Comparison of ENCODE assay signal across 21 cellular contexts in the genomic region with DNA sequence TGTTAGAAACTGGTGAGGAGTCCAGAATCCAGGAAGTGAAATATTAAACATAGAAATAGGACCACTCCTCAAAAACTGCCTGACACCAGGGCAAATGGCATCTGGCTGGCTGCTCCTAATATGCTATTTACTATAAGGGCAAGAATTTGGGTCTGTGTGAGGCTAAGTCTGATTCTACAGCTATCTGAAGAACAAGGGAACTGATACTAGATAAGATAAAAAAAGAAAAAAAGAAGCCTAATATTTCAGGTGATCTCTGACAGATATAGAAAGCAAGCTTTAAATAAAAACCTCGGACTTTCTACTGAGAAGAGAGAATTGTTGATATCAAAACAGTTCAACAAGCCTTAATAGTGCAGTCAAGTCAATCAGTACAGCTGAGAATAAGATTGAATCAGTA. TPM values are rescaled to one million over a fixed set of nuclear protein-coding genes. Genes with fewer than 3 reads are reported as not detected.
DNase-seq lines count a peak whose midpoint lies in the region; FAIRE-seq and TF ChIP-seq lines count a peak whose summit lies in the region.
"Had no signal": no experiment of that assay in that cellular context is flagged by ENCODE, and none has a peak within 500 bp of the region (broad histone marks: within the 10 kb centered on the region; RNA-seq: fewer than 3 reads in every experiment).

No MANE protein-coding gene starts in this region.

- H3F3A ChIP-seq in Loucy (ENCODE audit: low read depth) (no peaks in the 10 kb centered on the region), PC-9 (ENCODE audit: insufficient read depth, low read depth) (peaks cover 25% of the 10 kb centered on the region)

- H3K79me2 ChIP-seq in Loucy (ENCODE audit: insufficient read depth, low read length) (no peaks in the 10 kb centered on the region), PC-9 (ENCODE audit: low read depth) (no peaks in the 10 kb centered on the region)

- TF ChIP-seq CTCF in Loucy (conservative IDR thresholded peaks at IDR 0.05; ENCODE audit: low read length), result no peak
- no peak for TF ChIP-seq CTCF in PC-9 (conservative IDR thresholded peaks at IDR 0.05)
- TF ChIP-seq CTCF in glutamatergic neuron (IDR thresholded peaks at IDR 0.05; ENCODE audit: partially characterized antibody, unreplicated experiment), result no peak
- no peak for TF ChIP-seq CTCF in type B pancreatic cell (conservative IDR thresholded peaks at IDR 0.05)
- TF ChIP-seq CTCF in D721Med (IDR thresholded peaks at IDR 0.05; ENCODE audit: insufficient read depth, missing control alignments), result no peak

- H3K27ac Mint-ChIP-seq in glutamatergic neuron (ENCODE audit: unreplicated experiment) (peak overlapping the region; percentile 34), type B pancreatic cell (peak overlapping the region; percentile 86)
- H3K27ac Mint-ChIP-seq in activated T-helper 2 cell treated with anti-CD3 and anti-CD28 coated beads, Interferon-gamma antibody, Interleukin-2, Interleukin-4, amounts not matched to agents 10 μg/mL and 5 μg/mL and 100 μg/mL, durations not matched to agents 14 hours and 24 hours and 36 hours, result no peak overlapping the region
- H3K27ac Mint-ChIP-seq: CD4-positive, alpha-beta memory T cell had no signal

- H3K27me3 ChIP-seq in Loucy (ENCODE audit: insufficient read depth, low read length, poor library complexity, severe bottlenecking) (no peaks in the 10 kb centered on the region), PC-9 (ENCODE audit: insufficient read depth, low read depth) (no peaks in the 10 kb centered on the region)
- H3K27me3 ChIP-seq: BLaER1 treated with 17β-estradiol and CSF1 and Interleukin-3, amounts not matched to agents 10 nM and 100 nM; MG63 had no signal

- CTCF ChIA-PET in PC-9 (lab: Charles Lee), result no interaction called here

- peak overlapping the region; percentile 33; the same call in 1 of the 2 replicates for H2AFZ ChIP-seq in Loucy (ENCODE audit: low read length)
- H2AFZ ChIP-seq in PC-9, result 0 out of 2 replicates have a peak overlapping the region, but pooled peaks have one; percentile 7

- FAIRE-seq in D721Med (lab: Jason Lieb, UNC), result no peak
- FAIRE-seq: A204.1, GM19239 had no signal

- peaks cover 56% of the 10 kb centered on the region for H3K4me1 Mint-ChIP-seq in glutamatergic neuron (ENCODE audit: low read depth, unreplicated experiment)
- H3K4me1 Mint-ChIP-seq in type B pancreatic cell (ENCODE audit: unreplicated experiment), result peaks cover 11% of the 10 kb centered on the region
- H3K4me1 Mint-ChIP-seq in activated T-helper 2 cell treated with anti-CD3 and anti-CD28 coated beads, Interferon-gamma antibody, Interleukin-2, Interleukin-4, amounts not matched to agents 10 μg/mL and 5 μg/mL and 100 μg/mL, durations not matched to agents 14 hours and 24 hours and 36 hours (ENCODE audit: low read depth), result no peaks in the 10 kb centered on the region
- H3K4me1 Mint-ChIP-seq: CD4-positive, alpha-beta memory T cell had no signal

- H3K9me3 Mint-ChIP-seq in glutamatergic neuron (ENCODE audit: unreplicated experiment) (peaks cover 7% of the 10 kb centered on the region), type B pancreatic cell (no peaks in the 10 kb centered on the region)
- no peaks in the 10 kb centered on the region for H3K9me3 Mint-ChIP-seq in activated T-helper 2 cell treated with anti-CD3 and anti-CD28 coated beads, Interferon-gamma antibody, Interleukin-2, Interleukin-4, amounts not matched to agents 10 μg/mL and 5 μg/mL and 100 μg/mL, durations not matched to agents 14 hours and 24 hours and 36 hours

- peak overlapping the region; percentile 30; the same call in 1 of the 2 replicates for H3K27ac ChIP-seq in PC-9
- H3K27ac ChIP-seq: BLaER1 treated with 17β-estradiol and CSF1 and Interleukin-3, amounts not matched to agents 10 nM and 100 nM; RWPE1 had no signal

- H3K4me1 ChIP-seq in Loucy (ENCODE audit: insufficient read depth, low read length, poor library complexity, severe bottlenecking) (peaks cover 23% of the 10 kb centered on the region), PC-9 (replicated peaks; ENCODE audit: insufficient read depth) (peaks cover 49% of the 10 kb centered on the region)

- H3K36me3 Mint-ChIP-seq in glutamatergic neuron (ENCODE audit: unreplicated experiment) (no peaks in the 10 kb centered on the region), type B pancreatic cell (no peaks in the 10 kb centered on the region)
- H3K36me3 Mint-ChIP-seq in activated T-helper 2 cell treated with anti-CD3 and anti-CD28 coated beads, Interferon-gamma antibody, Interleukin-2, Interleukin-4, amounts not matched to agents 10 μg/mL and 5 μg/mL and 100 μg/mL, durations not matched to agents 14 hours and 24 hours and 36 hours (ENCODE audit: low read depth), result no peaks in the 10 kb centered on the region
- H3K36me3 Mint-ChIP-seq: CD4-positive, alpha-beta memory T cell had no signal

- H3K9me2 ChIP-seq in Loucy (replicated peaks; ENCODE audit: low read depth, low read length), result no peaks in the 10 kb centered on the region
- no peaks in the 10 kb centered on the region for H3K9me2 ChIP-seq in PC-9 (ENCODE audit: insufficient read depth)

- H4K20me1 ChIP-seq in Loucy (ENCODE audit: insufficient read depth, low read length, poor library complexity, severe bottlenecking), result no peaks in the 10 kb centered on the region
- no peaks in the 10 kb centered on the region for H4K20me1 ChIP-seq in PC-9 (ENCODE audit: insufficient read depth)
- H4K20me1 ChIP-seq: BLaER1 treated with 17β-estradiol and CSF1 and Interleukin-3, amounts not matched to agents 10 nM and 100 nM had no signal

- H3K36me3 ChIP-seq in Loucy (ENCODE audit: insufficient read depth, low read length) (no peaks in the 10 kb centered on the region), PC-9 (ENCODE audit: low read depth) (no peaks in the 10 kb centered on the region)
- H3K36me3 ChIP-seq: BLaER1 treated with 17β-estradiol and CSF1 and Interleukin-3, amounts not matched to agents 10 nM and 100 nM; MG63 had no signal

- no peak overlapping the region for H3K4me2 ChIP-seq in Loucy (ENCODE audit: low read depth, low read length, poor library complexity, severe bottlenecking)
- peak overlapping the region; percentile 65 for H3K4me2 ChIP-seq in PC-9
- H3K4me2 ChIP-seq: BLaER1 treated with 17β-estradiol and CSF1 and Interleukin-3, amounts not matched to agents 10 nM and 100 nM had no signal

- DNase-seq in PC-9 (no peak), glutamatergic neuron (no peak), type B pancreatic cell (ENCODE audit: extremely low spot score, unreplicated experiment) (no peak), DMS53 treated with DMSO at 0.1 percent for 48 hours (lab: John Stamatoyannopoulos, UW; ENCODE audit: unreplicated experiment) (no peak), D721Med (ENCODE audit: insufficient read length, low spot score) (no peak)
- DNase-seq in activated T-helper 2 cell treated with anti-CD3 and anti-CD28 coated beads, Interferon-gamma antibody, Interleukin-2, Interleukin-4, amounts not matched to agents 10 μg/mL and 5 μg/mL and 100 μg/mL, durations not matched to agents 14 hours and 24 hours and 36 hours (ENCODE audit: low spot score), result no peak
- DNase-seq: CD4-positive, alpha-beta memory T cell; COR-L47; DMS79; EL; GDM1; KBM-7; MG63; NCI-H2081; NCI-H748 treated with DMSO at 0.1 percent for 48 hours; SHP77 had no signal

- no peak overlapping the region for H3K4me3 Mint-ChIP-seq in glutamatergic neuron (ENCODE audit: unreplicated experiment)
- peak overlapping the region; percentile 37 for H3K4me3 Mint-ChIP-seq in type B pancreatic cell
- no peak overlapping the region for H3K4me3 Mint-ChIP-seq in activated T-helper 2 cell treated with anti-CD3 and anti-CD28 coated beads, Interferon-gamma antibody, Interleukin-2, Interleukin-4, amounts not matched to agents 10 μg/mL and 5 μg/mL and 100 μg/mL, durations not matched to agents 14 hours and 24 hours and 36 hours (ENCODE audit: low read depth)
- H3K4me3 Mint-ChIP-seq: CD4-positive, alpha-beta memory T cell had no signal

- intact Hi-C loops in PC-9 (cut with micrococcal nuclease; ENCODE audit: unreplicated experiment), result no loop called here
- intact Hi-C loops in activated T-helper 2 cell treated with anti-CD3 and anti-CD28 coated beads, Interferon-gamma antibody, Interleukin-2, Interleukin-4, amounts not matched to agents 10 μg/mL and 5 μg/mL and 100 μg/mL, durations not matched to agents 14 hours and 24 hours and 36 hours (cut with micrococcal nuclease), result no loop called here

- H3K27me3 Mint-ChIP-seq in glutamatergic neuron (ENCODE audit: unreplicated experiment), result peaks cover 3% of the 10 kb centered on the region
- H3K27me3 Mint-ChIP-seq in type B pancreatic cell, result no peaks in the 10 kb centered on the region
- H3K27me3 Mint-ChIP-seq in activated T-helper 2 cell treated with anti-CD3 and anti-CD28 coated beads, Interferon-gamma antibody, Interleukin-2, Interleukin-4, amounts not matched to agents 10 μg/mL and 5 μg/mL and 100 μg/mL, durations not matched to agents 14 hours and 24 hours and 36 hours (ENCODE audit: low read depth), result peaks cover 5% of the 10 kb centered on the region

- no TSS peak for BruUV-seq in PC-9 (replicated peaks; lab: Mats Ljungman, UMichigan)

- no peaks in the 10 kb centered on the region for H3K9me3 ChIP-seq in Loucy (ENCODE audit: insufficient read depth, low read depth, low read length)
- H3K9me3 ChIP-seq in PC-9 (ENCODE audit: insufficient read depth, low read depth), result no peaks in the 10 kb centered on the region
- H3K9me3 ChIP-seq: MG63 had no signal

- H3K4me3 ChIP-seq in Loucy (ENCODE audit: low read length, poor library complexity, severe bottlenecking) (no peak overlapping the region), PC-9 (no peak overlapping the region)
- H3K4me3 ChIP-seq: BLaER1 treated with 17β-estradiol and CSF1 and Interleukin-3, amounts not matched to agents 10 nM and 100 nM; MG63 had no signal

- no peak overlapping the region for H3K9ac ChIP-seq in Loucy (ENCODE audit: low read depth, low read length, poor library complexity, severe bottlenecking)
- H3K9ac ChIP-seq: BLaER1 treated with 17β-estradiol and CSF1 and Interleukin-3, amounts not matched to agents 10 nM and 100 nM had no signal

- POLR2A ChIA-PET in PC-9 (lab: Charles Lee; ENCODE audit: unreplicated experiment), result no interaction called here

RNA-seq across cellular contexts. Expression of a gene that starts 42.1 kb away (rescaled TPM):
- total RNA-seq in PC-9 (2021), result 0.63 and 1.7 TPM in 2 replicates
- 25.8 TPM for total RNA-seq in glutamatergic neuron (ENCODE audit: unreplicated experiment)
- 10.0 and 12.3 TPM in 2 replicates for total RNA-seq in type B pancreatic cell (ENCODE audit: low replicate concordance)
- total RNA-seq in activated T-helper 2 cell treated with anti-CD3 and anti-CD28 coated beads, Interferon-gamma antibody, Interleukin-2, Interleukin-4, amounts not matched to agents 10 μg/mL and 5 μg/mL and 100 μg/mL, durations not matched to agents 14 hours and 24 hours and 36 hours, result 1.9 and 4.1 TPM in 2 replicates
